In genomic region chr5:55915783-55916182, GRCh38 we compare ENCODE assay signal across 26 cellular contexts.
"Had no signal": no experiment of that assay in that cellular context is flagged by ENCODE, and none has a peak within 500 bp of the region (broad histone marks: within the 10 kb centered on the region; RNA-seq: fewer than 3 reads in every experiment).

No MANE protein-coding gene starts in this region.

- H3K27me3 Mint-ChIP-seq: activated CD4-positive, alpha-beta memory T cell treated with anti-CD3 and anti-CD28 coated beads, Interleukin-2, amount 10 ng/mL, durations not matched to agents 7 days and 5 days; activated CD4-positive, alpha-beta T cell treated with anti-CD3 and anti-CD28 coated beads, Interleukin-2, amount 10 ng/mL, durations not matched to agents 7 days and 5 days; activated naive CD8-positive, alpha-beta T cell treated with anti-CD3 and anti-CD28 coated beads, Interleukin-2, amount 10 ng/mL, durations not matched to agents 7 days and 5 days; activated T-cell treated with anti-CD3 and anti-CD28 coated beads, Interleukin-2, amount 50 U/mL, for 24 hours; central memory CD8-positive, alpha-beta T cell; dendritic cell treated with granulocyte-macrophage colony-stimulating factor and Interleukin-4, amounts not matched to agents 40 ng/mL and 50 ng/mL, for 4 days had no signal

- H3K4me1 ChIP-seq: foreskin keratinocyte, gastrocnemius medialis had no signal

- H3K9me3 Mint-ChIP-seq: activated CD4-positive, alpha-beta memory T cell treated with anti-CD3 and anti-CD28 coated beads, Interleukin-2, amount 10 ng/mL, durations not matched to agents 7 days and 5 days; activated CD4-positive, alpha-beta T cell treated with anti-CD3 and anti-CD28 coated beads, Interleukin-2, amount 10 ng/mL, durations not matched to agents 7 days and 5 days; activated naive CD4-positive, alpha-beta T cell treated with anti-CD3 and anti-CD28 coated beads, Interleukin-2, amount 10 ng/mL, durations not matched to agents 7 days and 5 days; activated naive CD4-positive, alpha-beta T cell treated with anti-CD3 and anti-CD28 coated beads, Interleukin-2, amount 50 U/mL, for 72 hours; activated naive CD8-positive, alpha-beta T cell treated with anti-CD3 and anti-CD28 coated beads, Interleukin-2, amount 10 ng/mL, durations not matched to agents 7 days and 5 days; activated T-cell treated with anti-CD3 and anti-CD28 coated beads, Interleukin-2, amount 50 U/mL, for 24 hours; central memory CD8-positive, alpha-beta T cell; dendritic cell treated with granulocyte-macrophage colony-stimulating factor and Interleukin-4, amounts not matched to agents 40 ng/mL and 50 ng/mL, for 4 days; endodermal cell had no signal

- H3K27me3 ChIP-seq: brain microvascular endothelial cell, dorsolateral prefrontal cortex, foreskin keratinocyte, gastrocnemius medialis had no signal

- DNase-seq: activated CD4-positive, alpha-beta memory T cell treated with anti-CD3 and anti-CD28 coated beads, Interleukin-2, amount 10 ng/mL, durations not matched to agents 7 days and 5 days; activated CD4-positive, alpha-beta T cell treated with anti-CD3 and anti-CD28 coated beads for 4 hours; activated CD4-positive, alpha-beta T cell treated with anti-CD3 and anti-CD28 coated beads, Interleukin-2, amount 10 ng/mL, durations not matched to agents 7 days and 5 days; activated CD4-positive, alpha-beta T cell treated with anti-CD3 and anti-CD28 coated beads, Interleukin-2, amount 50 U/mL, for 4 hours; activated CD4-positive, CD25-positive, alpha-beta regulatory T cell; activated CD4-positive, CD25-positive, alpha-beta regulatory T cell treated with anti-CD3 and anti-CD28 coated beads, Interleukin-2, amount 50 U/mL, for 72 hours; activated CD8-positive, alpha-beta memory T cell treated with anti-CD3 and anti-CD28 coated beads, Interleukin-2, amount 50 U/mL, for 48 hours; activated gamma-delta T cell; activated naive CD4-positive, alpha-beta T cell; activated naive CD4-positive, alpha-beta T cell treated with anti-CD3 and anti-CD28 coated beads, Interleukin-2, amount 10 ng/mL, durations not matched to agents 7 days and 5 days; activated naive CD8-positive, alpha-beta T cell treated with anti-CD3 and anti-CD28 coated beads, Interleukin-2, amount 10 ng/mL, durations not matched to agents 7 days and 5 days; activated T-cell treated with anti-CD3 and anti-CD28 coated beads for 4 hours; activated T-cell treated with anti-CD3 and anti-CD28 coated beads, Interleukin-2, amount 50 U/mL, for 24 hours; activated T-cell treated with anti-CD3 and anti-CD28 coated beads, Interleukin-2, amount 50 U/mL, for 72 hours; brain microvascular endothelial cell; dorsolateral prefrontal cortex; effector memory CD4-positive, alpha-beta T cell; endodermal cell; foreskin keratinocyte; gastrocnemius medialis; glutamatergic neuron; T-helper 2 cell had no signal

- H3K9me3 ChIP-seq: gastrocnemius medialis had no signal

- H3K36me3 ChIP-seq: brain microvascular endothelial cell, gastrocnemius medialis had no signal

- H3K27ac ChIP-seq: brain microvascular endothelial cell, dorsolateral prefrontal cortex, foreskin keratinocyte, gastrocnemius medialis had no signal

- H3K4me1 Mint-ChIP-seq: central memory CD8-positive, alpha-beta T cell had no signal

- H3K4me3 Mint-ChIP-seq: activated CD4-positive, alpha-beta memory T cell treated with anti-CD3 and anti-CD28 coated beads, Interleukin-2, amount 10 ng/mL, durations not matched to agents 7 days and 5 days; activated CD4-positive, alpha-beta T cell treated with anti-CD3 and anti-CD28 coated beads, Interleukin-2, amount 10 ng/mL, durations not matched to agents 7 days and 5 days; activated naive CD4-positive, alpha-beta T cell treated with anti-CD3 and anti-CD28 coated beads, Interleukin-2, amount 10 ng/mL, durations not matched to agents 7 days and 5 days; activated naive CD8-positive, alpha-beta T cell treated with anti-CD3 and anti-CD28 coated beads, Interleukin-2, amount 10 ng/mL, durations not matched to agents 7 days and 5 days; activated T-cell treated with anti-CD3 and anti-CD28 coated beads, Interleukin-2, amount 50 U/mL, for 24 hours; activated T-cell treated with anti-CD3 and anti-CD28 coated beads, Interleukin-2, amount 50 U/mL, for 72 hours; central memory CD8-positive, alpha-beta T cell; dendritic cell treated with granulocyte-macrophage colony-stimulating factor and Interleukin-4, amounts not matched to agents 40 ng/mL and 50 ng/mL, for 4 days; endodermal cell had no signal

- H3K27ac Mint-ChIP-seq: activated CD4-positive, alpha-beta memory T cell treated with anti-CD3 and anti-CD28 coated beads, Interleukin-2, amount 10 ng/mL, durations not matched to agents 7 days and 5 days; activated CD4-positive, alpha-beta T cell treated with anti-CD3 and anti-CD28 coated beads, Interleukin-2, amount 10 ng/mL, durations not matched to agents 7 days and 5 days; activated naive CD4-positive, alpha-beta T cell treated with anti-CD3 and anti-CD28 coated beads, Interleukin-2, amount 10 ng/mL, durations not matched to agents 7 days and 5 days; activated naive CD4-positive, alpha-beta T cell treated with anti-CD3 and anti-CD28 coated beads, Interleukin-2, amount 50 U/mL, for 72 hours; activated naive CD8-positive, alpha-beta T cell treated with anti-CD3 and anti-CD28 coated beads, Interleukin-2, amount 10 ng/mL, durations not matched to agents 7 days and 5 days; activated T-cell treated with anti-CD3 and anti-CD28 coated beads, Interleukin-2, amount 50 U/mL, for 24 hours; activated T-cell treated with anti-CD3 and anti-CD28 coated beads, Interleukin-2, amount 50 U/mL, for 72 hours; dendritic cell treated with granulocyte-macrophage colony-stimulating factor and Interleukin-4, amounts not matched to agents 40 ng/mL and 50 ng/mL, for 4 days; endodermal cell had no signal

- H3K4me3 ChIP-seq: dorsolateral prefrontal cortex, gastrocnemius medialis had no signal

- ATAC-seq: activated naive CD4-positive, alpha-beta T cell treated with anti-CD3 and anti-CD28 coated beads, Interleukin-2, amount 50 U/mL, for 72 hours; activated T-cell treated with anti-CD3 and anti-CD28 coated beads, Interleukin-2, amount 50 U/mL, for 72 hours; esophagus mucosa; foreskin keratinocyte; gastrocnemius medialis had no signal

- H3K36me3 Mint-ChIP-seq: activated naive CD4-positive, alpha-beta T cell treated with anti-CD3 and anti-CD28 coated beads, Interleukin-2, amount 10 ng/mL, durations not matched to agents 7 days and 5 days; activated naive CD8-positive, alpha-beta T cell treated with anti-CD3 and anti-CD28 coated beads, Interleukin-2, amount 10 ng/mL, durations not matched to agents 7 days and 5 days had no signal
